Comparison of ENCODE assay signal across 1 cellular context in genomic region chr12:57552692-57553321, GRCh38.
TF ChIP-seq lines count a peak whose summit lies in the region.

No MANE protein-coding gene starts in this region.

TF ChIP-seq in SK-N-SH treated with all-trans-retinoic acid at 6 μM for 48 hours, 23 proteins besides CTCF, POLR2A, EP300 and RAD21 (continued from another document):
- TF ChIP-seq PATZ1 (CRISPR knock-in tag; IDR thresholded peaks at IDR 0.05; ENCODE audit: borderline replicate concordance): no peak
- no peak for TF ChIP-seq CREB5 (CRISPR knock-in tag; IDR thresholded peaks at IDR 0.05; ENCODE audit: low read depth)
